Comparison of ENCODE assay signal across 24 cellular contexts in genomic region chr3:63128380-63128779, GRCh38.
DNase-seq lines count a peak whose midpoint lies in the region; ATAC-seq, FAIRE-seq and TF ChIP-seq lines count a peak whose summit lies in the region.
"Had no signal": no experiment of that assay in that cellular context is flagged by ENCODE, and none has a peak within 500 bp of the region (broad histone marks: within the 10 kb centered on the region; RNA-seq: fewer than 3 reads in every experiment).

No MANE protein-coding gene starts in this region.

- H2BK15ac ChIP-seq in H9 (ENCODE audit: low read depth, low read length) (no peak overlapping the region), mesendoderm (replicated peaks; ENCODE audit: low read depth) (no peak overlapping the region)

- no peaks in the 10 kb centered on the region for H3K9me3 ChIP-seq in H9 (ENCODE audit: control insufficient read depth, low read depth, low read length)
- H3K9me3 ChIP-seq: Caco-2, Peyer's patch had no signal

- no peaks in the 10 kb centered on the region for H3K9me3 Mint-ChIP-seq in H9
- H3K9me3 Mint-ChIP-seq: T-helper 2 cell treated with Interferon-gamma antibody and Interleukin-4, amounts not matched to agents 5 μg/mL and 100 μg/mL, for 36 hours had no signal

- H3K4me2 ChIP-seq in H9 (ENCODE audit: insufficient read depth, insufficient read length, low read length): no peak overlapping the region
- H3K4me2 ChIP-seq in mesendoderm (ENCODE audit: low read length): no peak overlapping the region

- no peak overlapping the region for H3K4me3 Mint-ChIP-seq in H9
- H3K4me3 Mint-ChIP-seq: T-helper 2 cell treated with Interferon-gamma antibody and Interleukin-4, amounts not matched to agents 5 μg/mL and 100 μg/mL, for 36 hours had no signal

- H3T11ph ChIP-seq in H9 (ENCODE audit: low read length): no peak overlapping the region

- H3K9ac ChIP-seq in H9 (ENCODE audit: extremely low read depth, insufficient read length, low read length) (no peak overlapping the region), mesendoderm (ENCODE audit: low read length) (no peak overlapping the region)

- no peak overlapping the region for H3K18ac ChIP-seq in H9 (ENCODE audit: insufficient read length, low read depth, low read length)
- no peak overlapping the region for H3K18ac ChIP-seq in mesendoderm (ENCODE audit: low read length)

- peaks cover 9% of the 10 kb centered on the region for H3K4me1 ChIP-seq in H9 (ENCODE audit: insufficient read depth, low read length)
- H3K4me1 ChIP-seq in mesendoderm (ENCODE audit: control insufficient read depth, low read depth, low read length): peaks cover 15% of the 10 kb centered on the region
- H3K4me1 ChIP-seq: Caco-2, Peyer's patch had no signal

- H3K4me3 ChIP-seq in mesendoderm (ENCODE audit: low read length): no peak overlapping the region
- H3K4me3 ChIP-seq: Peyer's patch had no signal

- peaks cover 30 to 32% of the 10 kb centered on the region in 2 experiments for H3K4me1 Mint-ChIP-seq in H9
- H3K4me1 Mint-ChIP-seq: CD4-positive, alpha-beta memory T cell had no signal

- H2BK5ac ChIP-seq in H9 (ENCODE audit: insufficient read length, low read length): no peak overlapping the region
- peak overlapping the region; percentile 25 for H2BK5ac ChIP-seq in mesendoderm (ENCODE audit: low read length)

- H2AK5ac ChIP-seq in H9 (ENCODE audit: insufficient read length, low read length): no peak overlapping the region
- H2AK5ac ChIP-seq in mesendoderm (ENCODE audit: low read length): no peak overlapping the region

- no peak overlapping the region for H3K27ac Mint-ChIP-seq in H9
- H3K27ac Mint-ChIP-seq: CD4-positive, alpha-beta memory T cell; T-helper 2 cell treated with Interferon-gamma antibody and Interleukin-4, amounts not matched to agents 5 μg/mL and 100 μg/mL, for 36 hours had no signal

- no peak for ATAC-seq in GM19455 (IDR thresholded peaks at IDR 0.05; ENCODE audit: unreplicated experiment)
- ATAC-seq: HCT116 had no signal

- H3K56ac ChIP-seq in H9 (ENCODE audit: insufficient read length, low read depth, low read length) (no peak overlapping the region), mesendoderm (ENCODE audit: low read length) (no peak overlapping the region)

- no peak overlapping the region for H2BK20ac ChIP-seq in H9 (ENCODE audit: low read depth, low read length, poor library complexity, severe bottlenecking)

- no peak for TF ChIP-seq CTCF in H9 (conservative IDR thresholded peaks at IDR 0.05)

- H2AFZ ChIP-seq in H9 (ENCODE audit: low read length): no peak overlapping the region

- H3K23ac ChIP-seq in H9 (ENCODE audit: insufficient read length, low read depth, low read length) (no peak overlapping the region), mesendoderm (ENCODE audit: low read length) (no peak overlapping the region)

- H3K79me1 ChIP-seq in H9 (ENCODE audit: insufficient read depth, low read depth, low read length, poor library complexity, severe bottlenecking) (no peaks in the 10 kb centered on the region), mesendoderm (ENCODE audit: low read length) (no peaks in the 10 kb centered on the region)

- no peak overlapping the region for H3K4ac ChIP-seq in H9 (ENCODE audit: low read depth, low read length)
- no peak overlapping the region for H3K4ac ChIP-seq in mesendoderm (ENCODE audit: low read depth, low read length)

- H3K14ac ChIP-seq in H9 (ENCODE audit: insufficient read depth, low read length): no peak overlapping the region

- H3K79me2 ChIP-seq in H9 (ENCODE audit: insufficient read depth, low read length) (no peaks in the 10 kb centered on the region), mesendoderm (ENCODE audit: control insufficient read depth, insufficient read depth, low read length) (no peaks in the 10 kb centered on the region)

- H2BK120ac ChIP-seq in H9 (ENCODE audit: low read depth, low read length, poor library complexity, severe bottlenecking) (no peak overlapping the region), mesendoderm (ENCODE audit: low read depth, low read length) (no peak overlapping the region)

- H4K20me1 ChIP-seq in H9 (ENCODE audit: control insufficient read depth, insufficient read depth, insufficient read length): no peaks in the 10 kb centered on the region

- H3K27ac ChIP-seq in H9 (ENCODE audit: insufficient read length, low read depth, low read length) (no peak overlapping the region), mesendoderm (ENCODE audit: low read depth, low read length) (no peak overlapping the region)
- H3K27ac ChIP-seq: Peyer's patch had no signal

- no peak overlapping the region for H4K5ac ChIP-seq in H9 (ENCODE audit: insufficient read length, low read depth, low read length)
- H4K5ac ChIP-seq in mesendoderm (ENCODE audit: low read length): no peak overlapping the region

- H3K27me3 Mint-ChIP-seq in H9 (ENCODE audit: low read depth): no peaks in the 10 kb centered on the region
- H3K27me3 Mint-ChIP-seq: CD4-positive, alpha-beta memory T cell had no signal

- H3K27me3 ChIP-seq in H9 (ENCODE audit: insufficient read depth, low read length): no peaks in the 10 kb centered on the region
- no peaks in the 10 kb centered on the region for H3K27me3 ChIP-seq in mesendoderm (ENCODE audit: insufficient read depth, low read length, poor library complexity)
- H3K27me3 ChIP-seq: Peyer's patch had no signal

- WGBS in H9 (ENCODE audit: extremely low coverage, insufficient read length, low lambda C conversion rate): no CpG with 5 or more reads among the region's 3 CpGs
- WGBS in mesendoderm (ENCODE audit: extremely low coverage, insufficient coverage, low lambda C conversion rate): no CpG with 5 or more reads among the region's 3 CpGs

- DNase-seq in NCI-H510A treated with DMSO at 0.1 percent for 48 hours (lab: John Stamatoyannopoulos, UW) (peak; percentile 25), NCI-H510A (lab: John Stamatoyannopoulos, UW) (no peak), H9 (peak; percentile 33), NCI-H69 (lab: John Stamatoyannopoulos, UW) (peak; percentile 88), mesendoderm (peak; percentile 83), frontal cortex (ENCODE audit: low spot score in 2 of 2) (no peak)
- DNase-seq: C1 segment of cervical spinal cord; Caco-2; CD4-positive, alpha-beta memory T cell; DMS79 treated with DMSO at 0.1 percent for 48 hours; GF-D8; GOT3; KBM-7; MV-4-11; NCI-H1105; NCI-H2029; NCI-H446 treated with DMSO at 0.1 percent for 48 hours; NCI-H774; Peyer's patch; SHP77 treated with DMSO at 0.1 percent for 48 hours; T-helper 1 cell had no signal

- H4K8ac ChIP-seq in H9 (replicated peaks; ENCODE audit: insufficient read length, low read depth, low read length): no peak overlapping the region
- no peak overlapping the region for H4K8ac ChIP-seq in mesendoderm (ENCODE audit: low read depth, low read length)

- no peak overlapping the region for H4K91ac ChIP-seq in H9 (ENCODE audit: insufficient read length, low read depth, low read length)

- H3K36me3 Mint-ChIP-seq in H9 (ENCODE audit: insufficient read depth in 1 of 3, low read depth in 3 of 3): peaks cover 0 to 5% (median 4%) of the 10 kb centered on the region in 3 experiments; a peak in 3 of 7 replicates
- H3K36me3 Mint-ChIP-seq: CD4-positive, alpha-beta memory T cell had no signal

- no peaks in the 10 kb centered on the region for H3K36me3 ChIP-seq in mesendoderm (ENCODE audit: control insufficient read depth, insufficient read depth, low read length)
- H3K36me3 ChIP-seq: Peyer's patch had no signal

- FAIRE-seq in frontal cortex (lab: Jason Lieb, UNC): no peak

- no peak overlapping the region for H2BK12ac ChIP-seq in H9 (ENCODE audit: insufficient read length, low read depth, low read length)

- H3K23me2 ChIP-seq in H9 (ENCODE audit: insufficient read length, low read depth, low read length, poor library complexity, severe bottlenecking): no peaks in the 10 kb centered on the region

Comparison
In these comparisons a context has a peak if more than half of its experiments do, and no peak if none do; other contexts are left out.
1. DNase-seq: peak in NCI-H510A treated with DMSO at 0.1 percent for 48 hours (single experiment), H9 (single experiment), NCI-H69 (single experiment) and mesendoderm (single experiment); none in NCI-H510A (single experiment) and frontal cortex (0 of 2).